Comparison of ENCODE assay signal across 8 cellular contexts in the genomic region with DNA sequence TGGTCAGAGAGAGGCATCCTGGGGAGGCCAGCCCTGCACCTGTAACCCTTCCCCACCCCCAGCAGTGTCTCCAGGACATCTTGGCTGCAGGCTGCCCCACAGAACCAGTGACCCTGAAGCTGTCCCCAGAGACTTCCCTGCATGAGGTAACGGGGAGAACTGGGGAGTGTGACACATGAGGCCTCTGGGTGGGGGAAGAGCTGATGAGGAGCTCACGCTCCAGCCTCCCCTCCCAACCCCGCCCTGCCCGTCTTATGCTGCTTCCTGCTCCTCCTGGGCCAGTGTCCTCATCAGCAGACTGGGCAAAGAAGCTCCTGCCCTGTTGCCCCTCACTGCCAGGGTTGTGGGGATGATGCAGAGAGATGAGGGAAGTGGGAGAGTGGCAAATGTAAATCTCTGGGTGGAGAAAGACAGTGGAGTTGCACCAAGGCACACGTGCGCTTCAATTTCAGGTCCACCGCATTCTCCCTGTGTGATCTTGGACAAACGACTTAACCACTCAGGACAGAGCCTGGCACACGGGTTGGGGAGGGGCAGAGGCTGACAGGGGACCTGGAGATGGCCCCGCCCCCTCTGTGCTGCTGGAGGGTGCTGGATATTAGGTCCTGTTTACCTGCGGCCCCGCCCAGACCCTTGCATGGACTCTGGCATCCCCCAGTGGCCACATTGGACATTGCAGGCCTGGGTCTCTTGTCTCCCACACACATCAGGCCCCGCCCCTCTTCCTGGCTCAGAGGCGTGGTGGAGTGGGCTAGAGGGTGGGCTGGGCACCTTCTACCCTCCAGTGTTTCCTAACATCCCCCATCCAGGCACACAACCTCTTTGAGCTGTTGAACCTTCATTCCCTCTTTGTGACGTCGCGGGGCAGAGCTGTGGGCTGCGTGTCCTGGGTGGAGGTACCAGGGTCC. TPM values are rescaled to one million over a fixed set of nuclear protein-coding genes. Genes with fewer than 3 reads are reported as not detected.
DNase-seq lines count a peak whose midpoint lies in the region; ATAC-seq, FAIRE-seq and TF ChIP-seq lines count a peak whose summit lies in the region.

No MANE protein-coding gene starts in this region.

- no peaks in the 10 kb centered on the region for H3K36me3 ChIP-seq in esophagus squamous epithelium

- peak; percentile 87 to 89 for ATAC-seq in natural killer cell treated with Interleukin-12 subunit alpha and Interleukin-12 subunit beta and Interleukin-15 and Interleukin-18, amount 100 ng/mL, for 72 hours
- peak; percentile 91 for ATAC-seq in stimulated activated naive B cell treated with anti-CD40 and anti-IgM and Interleukin-4, amounts not matched to agents 10 μg/mL and 1 μg/mL and 100 μg/mL, for 72 hours (replicated peaks)

- H3K27ac ChIP-seq in esophagus squamous epithelium = no peak overlapping the region

- H3K9me3 ChIP-seq in esophagus squamous epithelium = no peaks in the 10 kb centered on the region

- peak; percentile 71 for FAIRE-seq in GM18507 (lab: Jason Lieb, UNC)

- TF ChIP-seq POLR2A in esophagus squamous epithelium (IDR thresholded peaks at IDR 0.05) = no peak

- H3K4me3 ChIP-seq in Jurkat, Clone E6-1 (ENCODE audit: low read length) = no peak overlapping the region
- H3K4me3 ChIP-seq in esophagus squamous epithelium = no peak overlapping the region

- no peak overlapping the region for H3K27ac Mint-ChIP-seq in natural killer cell treated with Interleukin-12 subunit alpha and Interleukin-12 subunit beta and Interleukin-15 and Interleukin-18, amount 100 ng/mL, for 72 hours
- peak overlapping the region; percentile 49 for H3K27ac Mint-ChIP-seq in stimulated activated naive B cell treated with anti-CD40 and anti-IgM and Interleukin-4, amounts not matched to agents 10 μg/mL and 1 μg/mL and 100 μg/mL, for 72 hours

- H3K4me1 ChIP-seq in esophagus squamous epithelium = peaks cover 0 to 10% (median 5%) of the 10 kb centered on the region in 3 donors

- no peaks in the 10 kb centered on the region for H3K36me3 Mint-ChIP-seq in natural killer cell treated with Interleukin-12 subunit alpha and Interleukin-12 subunit beta and Interleukin-15 and Interleukin-18, amount 100 ng/mL, for 72 hours
- peaks cover 2 to 3% of the 10 kb centered on the region in 2 donors for H3K36me3 Mint-ChIP-seq in stimulated activated naive B cell treated with anti-CD40 and anti-IgM and Interleukin-4, amounts not matched to agents 10 μg/mL and 1 μg/mL and 100 μg/mL, for 72 hours

- DNase-seq in 8988T (peak; percentile 85), GM18507 (ENCODE audit: extremely low spot score, insufficient read length, low read depth) (peak; percentile 84), OCI-M2 (lab: John Stamatoyannopoulos, UW; ENCODE audit: unreplicated experiment) (peak; percentile 12), activated T-cell treated with anti-CD3 and anti-CD28 coated beads for 4 hours (peak; percentile 86), esophagus squamous epithelium (lab: John Stamatoyannopoulos, UW) (peak; percentile 28)
- DNase-seq in Jurkat, Clone E6-1 (ENCODE audit: low read depth, low spot score) = peak; percentile 77
- peak; percentile 71 for DNase-seq in natural killer cell treated with Interleukin-12 subunit alpha and Interleukin-12 subunit beta and Interleukin-15 and Interleukin-18, amount 100 ng/mL, for 72 hours (ENCODE audit: low spot score)
- peak; percentile 77 for DNase-seq in stimulated activated naive B cell treated with anti-CD40 and anti-IgM and Interleukin-4, amounts not matched to agents 10 μg/mL and 1 μg/mL and 100 μg/mL, for 72 hours

- intact Hi-C loops in esophagus squamous epithelium (cut with DNase I) = loop anchor here (10.0 kb wide), 1 partner anchor 51 kb away; a partner anchor contains a TSS

- H3K4me1 Mint-ChIP-seq in natural killer cell treated with Interleukin-12 subunit alpha and Interleukin-12 subunit beta and Interleukin-15 and Interleukin-18, amount 100 ng/mL, for 72 hours (ENCODE audit: low read depth in 2 of 2) = peaks cover 0 to 3% of the 10 kb centered on the region in 2 donors
- peaks cover 7 to 8% of the 10 kb centered on the region in 2 donors for H3K4me1 Mint-ChIP-seq in stimulated activated naive B cell treated with anti-CD40 and anti-IgM and Interleukin-4, amounts not matched to agents 10 μg/mL and 1 μg/mL and 100 μg/mL, for 72 hours

- H3K9me3 Mint-ChIP-seq in natural killer cell treated with Interleukin-12 subunit alpha and Interleukin-12 subunit beta and Interleukin-15 and Interleukin-18, amount 100 ng/mL, for 72 hours = no peaks in the 10 kb centered on the region
- no peaks in the 10 kb centered on the region for H3K9me3 Mint-ChIP-seq in stimulated activated naive B cell treated with anti-CD40 and anti-IgM and Interleukin-4, amounts not matched to agents 10 μg/mL and 1 μg/mL and 100 μg/mL, for 72 hours

- peaks cover 0 to 2% of the 10 kb centered on the region in 2 donors for H3K27me3 Mint-ChIP-seq in natural killer cell treated with Interleukin-12 subunit alpha and Interleukin-12 subunit beta and Interleukin-15 and Interleukin-18, amount 100 ng/mL, for 72 hours
- H3K27me3 Mint-ChIP-seq in stimulated activated naive B cell treated with anti-CD40 and anti-IgM and Interleukin-4, amounts not matched to agents 10 μg/mL and 1 μg/mL and 100 μg/mL, for 72 hours = peaks cover 28 to 33% of the 10 kb centered on the region in 2 donors

- no peaks in the 10 kb centered on the region for H3K27me3 ChIP-seq in esophagus squamous epithelium

- TF ChIP-seq CTCF in esophagus squamous epithelium (IDR thresholded peaks at IDR 0.05) = peak; percentile 85 to 98 (median 94)

- 44 to 51% methylated on average over 4 to 5 of the region's 18 CpGs for WGBS in esophagus squamous epithelium, 2 donors

- H3K4me3 Mint-ChIP-seq in natural killer cell treated with Interleukin-12 subunit alpha and Interleukin-12 subunit beta and Interleukin-15 and Interleukin-18, amount 100 ng/mL, for 72 hours = no peak overlapping the region
- no peak overlapping the region for H3K4me3 Mint-ChIP-seq in stimulated activated naive B cell treated with anti-CD40 and anti-IgM and Interleukin-4, amounts not matched to agents 10 μg/mL and 1 μg/mL and 100 μg/mL, for 72 hours

RNA-seq across cellular contexts. Expression of a gene that starts 12.3 kb away (rescaled TPM):
- polyA plus RNA-seq in Jurkat, Clone E6-1 (2012; ENCODE audit: insufficient read depth, insufficient read length) = not detected
- not detected for total RNA-seq in esophagus squamous epithelium
- total RNA-seq in natural killer cell treated with Interleukin-12 subunit alpha and Interleukin-12 subunit beta and Interleukin-15 and Interleukin-18, amount 100 ng/mL, for 72 hours = not detected

RNA-seq across cellular contexts. Expression of a gene that starts 17.6 kb away (rescaled TPM):
- polyA plus RNA-seq in Jurkat, Clone E6-1 (2012; ENCODE audit: insufficient read depth, insufficient read length) = not detected
- total RNA-seq in esophagus squamous epithelium = 1 to 10 TPM in 2 of 4 donors, not detected in 2; 1.6 to 4.5 TPM
- total RNA-seq in natural killer cell treated with Interleukin-12 subunit alpha and Interleukin-12 subunit beta and Interleukin-15 and Interleukin-18, amount 100 ng/mL, for 72 hours = not detected

RNA-seq across cellular contexts. Expression of a gene that starts 34.0 kb away (rescaled TPM):
- polyA plus RNA-seq in Jurkat, Clone E6-1 (2012; ENCODE audit: insufficient read depth, insufficient read length) = not detected
- total RNA-seq in esophagus squamous epithelium = not detected
- total RNA-seq in natural killer cell treated with Interleukin-12 subunit alpha and Interleukin-12 subunit beta and Interleukin-15 and Interleukin-18, amount 100 ng/mL, for 72 hours = under 1 TPM in 1 of 2 donors, not detected in 1; 0.24 TPM

RNA-seq across cellular contexts. Expression of a gene that starts 38.0 kb away (rescaled TPM):
- polyA plus RNA-seq in Jurkat, Clone E6-1 (2012; ENCODE audit: insufficient read depth, insufficient read length) = not detected
- 10 to 100 TPM in 1 of 4 donors, 1 to 10 TPM in 3; 1.1 to 11.8 (median 3.7) TPM for total RNA-seq in esophagus squamous epithelium
- total RNA-seq in natural killer cell treated with Interleukin-12 subunit alpha and Interleukin-12 subunit beta and Interleukin-15 and Interleukin-18, amount 100 ng/mL, for 72 hours = not detected

RNA-seq across cellular contexts. Expression of a gene that starts 51.8 kb away (rescaled TPM):
- not detected for polyA plus RNA-seq in Jurkat, Clone E6-1 (2012; ENCODE audit: insufficient read depth, insufficient read length)
- total RNA-seq in esophagus squamous epithelium = not detected
- total RNA-seq in natural killer cell treated with Interleukin-12 subunit alpha and Interleukin-12 subunit beta and Interleukin-15 and Interleukin-18, amount 100 ng/mL, for 72 hours = not detected

Comparison
In these comparisons a context has a peak if more than half of its experiments do, and no peak if none do; other contexts are left out.
1. DNase-seq: peak in every context shown above with its lines; median percentile 86 in activated T-cell treated with anti-CD3 and anti-CD28 coated beads for 4 hours; 85 in 8988T; 84 in GM18507; 77 in Jurkat, Clone E6-1; 77 in stimulated activated naive B cell treated with anti-CD40 and anti-IgM and Interleukin-4, amounts not matched to agents 10 μg/mL and 1 μg/mL and 100 μg/mL, for 72 hours; 71 in natural killer cell treated with Interleukin-12 subunit alpha and Interleukin-12 subunit beta and Interleukin-15 and Interleukin-18, amount 100 ng/mL, for 72 hours; 28 in esophagus squamous epithelium; 12 in OCI-M2.